ENCODE assay signal across 8 cellular contexts in the genomic region with DNA sequence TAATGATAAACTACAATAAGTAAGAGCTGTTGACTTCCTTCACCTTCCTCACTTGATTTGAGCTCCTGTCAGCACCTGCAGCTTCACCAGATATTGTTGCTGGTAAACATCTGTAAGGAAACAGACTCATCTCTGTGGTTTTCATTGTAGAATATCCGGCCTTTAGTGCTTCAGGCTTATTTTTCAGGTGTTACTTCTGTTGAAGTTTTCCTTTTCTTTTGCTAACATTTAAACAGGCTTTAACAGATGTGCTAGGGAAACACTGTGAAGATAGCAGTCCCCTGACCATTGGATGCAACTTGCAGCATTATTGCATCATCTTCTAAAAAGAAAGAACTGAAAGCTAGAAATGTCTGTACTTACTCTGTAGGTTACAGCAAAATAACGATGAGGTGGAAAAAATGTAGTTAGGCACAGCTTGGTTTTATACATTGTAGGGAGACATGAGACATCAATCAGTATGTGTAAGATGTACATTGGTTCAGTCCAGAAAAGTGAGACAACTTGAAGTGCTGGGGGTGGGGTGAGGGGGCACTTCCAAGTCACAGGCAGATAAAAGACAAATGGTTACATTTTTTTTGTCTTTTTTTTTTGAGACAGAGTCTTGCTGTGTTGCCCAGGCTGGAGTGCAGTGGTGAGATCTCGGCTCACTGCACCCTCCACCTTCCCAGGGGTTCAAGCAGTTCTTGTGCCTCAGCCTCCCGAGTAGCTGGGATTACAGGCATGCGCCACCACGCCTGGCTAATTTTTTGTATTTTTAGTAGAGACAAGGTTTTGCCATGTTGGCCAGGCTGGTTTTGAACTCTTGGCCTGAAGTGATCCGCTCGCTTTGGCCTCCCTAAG. TPM values are rescaled to one million over a fixed set of nuclear protein-coding genes. Genes with fewer than 3 reads are reported as not detected.
DNase-seq lines count a peak whose midpoint lies in the region; ATAC-seq and TF ChIP-seq lines count a peak whose summit lies in the region.

No MANE protein-coding gene starts in this region.

- CTCF ChIA-PET in PC-9 (lab: Charles Lee) = interaction anchor here (0.9 to 1.2 kb wide), 3 partner anchors 9 to 486 kb away, joined by 3 to 14 read pairs (median 10); no protein-coding TSS in a partner anchor

- peaks cover 13% of the 10 kb centered on the region for H3K9me3 Mint-ChIP-seq in activated T-cell treated with anti-CD3 and anti-CD28 coated beads, Interleukin-2, amount 50 U/mL, for 4 hours

- H3K79me2 ChIP-seq in PC-9 (ENCODE audit: low read depth) = peaks cover 63% of the 10 kb centered on the region

- ATAC-seq in activated T-cell treated with anti-CD3 and anti-CD28 coated beads, Interleukin-2, amount 50 U/mL, for 4 hours = peak; percentile 66 to 77
- peak; percentile 79 for ATAC-seq in HG02885 (IDR thresholded peaks at IDR 0.05; ENCODE audit: poor library complexity, unreplicated experiment)

- H4K20me1 ChIP-seq in PC-9 (ENCODE audit: insufficient read depth) = no peaks in the 10 kb centered on the region

- no peaks in the 10 kb centered on the region for H3K27me3 ChIP-seq in PC-9 (ENCODE audit: insufficient read depth, low read depth)

- intact Hi-C loops in PC-9 (cut with micrococcal nuclease; ENCODE audit: unreplicated experiment) = loop anchor here (2.0 to 5.0 kb wide), 4 partner anchors 180 to 485 kb away; a partner anchor contains a TSS

- H3K9me2 ChIP-seq in PC-9 (ENCODE audit: insufficient read depth) = no peaks in the 10 kb centered on the region

- H3K36me3 Mint-ChIP-seq in activated T-cell treated with anti-CD3 and anti-CD28 coated beads, Interleukin-2, amount 50 U/mL, for 4 hours (ENCODE audit: insufficient read depth) = peaks cover 57% of the 10 kb centered on the region

- BruUV-seq in PC-9 (replicated peaks; lab: Mats Ljungman, UMichigan) = no TSS peak

- peak overlapping the region; percentile 89 for H3K4me2 ChIP-seq in PC-9

- H3K4me3 ChIP-seq in PC-9 = peak overlapping the region; percentile 46; the same call in 1 of the 2 replicates
- H3K4me3 ChIP-seq in skeletal muscle cell (ENCODE audit: low read depth, low read length) = no peak overlapping the region

- peaks cover 7% of the 10 kb centered on the region; the same call in 1 of the 2 replicates for H3K36me3 ChIP-seq in PC-9 (ENCODE audit: low read depth)

- no peak overlapping the region for H2AFZ ChIP-seq in PC-9

- H3K27ac ChIP-seq in PC-9 = peak overlapping the region; percentile 100

- no peaks in the 10 kb centered on the region for H3K27me3 Mint-ChIP-seq in activated T-cell treated with anti-CD3 and anti-CD28 coated beads, Interleukin-2, amount 50 U/mL, for 4 hours (ENCODE audit: low read depth)

- peak; percentile 17 for DNase-seq in activated T-cell treated with anti-CD3 and anti-CD28 coated beads, Interleukin-2, amount 50 U/mL, for 4 hours
- DNase-seq in activated T-cell treated with anti-CD3 and anti-CD28 coated beads for 4 hours = no peak
- no peak for DNase-seq in PC-9
- peak; percentile 88 for DNase-seq in dedifferentiated amniotic fluid mesenchymal stem cell (ENCODE audit: extremely low spot score)
- peak; percentile 48 for DNase-seq in skeletal muscle cell (ENCODE audit: low read depth)
- DNase-seq in NCI-H748 treated with DMSO at 0.1 percent for 48 hours (lab: John Stamatoyannopoulos, UW) = no peak
- DNase-seq in cerebellar cortex (ENCODE audit: low spot score) = no peak

- H3K4me3 Mint-ChIP-seq in activated T-cell treated with anti-CD3 and anti-CD28 coated beads, Interleukin-2, amount 50 U/mL, for 4 hours = peak overlapping the region; percentile 61

- TF ChIP-seq CTCF in PC-9 (conservative IDR thresholded peaks at IDR 0.05) = no peak

- peaks cover 80% of the 10 kb centered on the region for H3K4me1 Mint-ChIP-seq in activated T-cell treated with anti-CD3 and anti-CD28 coated beads, Interleukin-2, amount 50 U/mL, for 4 hours (ENCODE audit: low read depth)

- H3K9me3 ChIP-seq in PC-9 (ENCODE audit: insufficient read depth, low read depth) = no peaks in the 10 kb centered on the region

- H3F3A ChIP-seq in PC-9 (ENCODE audit: insufficient read depth, low read depth) = peaks cover 57% of the 10 kb centered on the region

- POLR2A ChIA-PET in PC-9 (lab: Charles Lee; ENCODE audit: unreplicated experiment) = interaction anchor here (0.6 kb wide), 1 partner anchor 30 kb away, joined by 5 read pairs; no protein-coding TSS in a partner anchor

- H3K4me1 ChIP-seq in PC-9 (replicated peaks; ENCODE audit: insufficient read depth) = peaks cover 63% of the 10 kb centered on the region

RNA-seq across cellular contexts. Expression of a gene that starts 10.2 kb away (rescaled TPM):
- 100 to 1,000 TPM in 1 of 3 donors, 10 to 100 TPM in 2; 94.0 to 138 (median 97.2) TPM for total RNA-seq in activated T-cell treated with anti-CD3 and anti-CD28 coated beads, Interleukin-2, amount 50 U/mL, for 4 hours
- 53.5 and 55.9 TPM in 2 replicates for total RNA-seq in PC-9 (2021)

Comparison
In these comparisons a context has a peak if more than half of its experiments do, and no peak if none do; other contexts are left out.
1. DNase-seq: peak in activated T-cell treated with anti-CD3 and anti-CD28 coated beads, Interleukin-2, amount 50 U/mL, for 4 hours (single experiment), dedifferentiated amniotic fluid mesenchymal stem cell (single experiment) and skeletal muscle cell (single experiment); none in activated T-cell treated with anti-CD3 and anti-CD28 coated beads for 4 hours (single experiment), PC-9 (0 of 2), NCI-H748 treated with DMSO at 0.1 percent for 48 hours (single experiment) and cerebellar cortex (single experiment).